8 cellular contexts compared by ENCODE assay signal in genomic region chr9:89999534-90000370, GRCh38.
DNase-seq lines count a peak whose midpoint lies in the region; ATAC-seq and TF ChIP-seq lines count a peak whose summit lies in the region.

No MANE protein-coding gene starts in this region.

- H3K4me1 Mint-ChIP-seq in T-helper 2 cell treated with Interferon-gamma antibody and Interleukin-4, amounts not matched to agents 5 μg/mL and 100 μg/mL, for 36 hours (ENCODE audit: low read depth), result peaks cover 29% of the 10 kb centered on the region

- H3K36me3 Mint-ChIP-seq in T-helper 2 cell treated with Interferon-gamma antibody and Interleukin-4, amounts not matched to agents 5 μg/mL and 100 μg/mL, for 36 hours (ENCODE audit: low read depth), result no peaks in the 10 kb centered on the region

- peak overlapping the region; percentile 65 for H3K27ac Mint-ChIP-seq in T-helper 2 cell treated with Interferon-gamma antibody and Interleukin-4, amounts not matched to agents 5 μg/mL and 100 μg/mL, for 36 hours

- DNase-seq in DMS53 treated with DMSO at 0.1 percent for 48 hours (lab: John Stamatoyannopoulos, UW; ENCODE audit: unreplicated experiment) (peak; percentile 88), M059J (ENCODE audit: low read depth) (peak; percentile 78), T47D (ENCODE audit: low read depth in 1 of 2, low spot score in 1 of 2) (peak; percentile 33 to 88), right lobe of liver (peak; percentile 87 to 96 (median 95))
- peak; percentile 66 for DNase-seq in T-helper 2 cell treated with Interferon-gamma antibody and Interleukin-4, amounts not matched to agents 5 μg/mL and 100 μg/mL, for 36 hours (ENCODE audit: low spot score)
- DNase-seq in stimulated activated CD8-positive, alpha-beta memory T cell treated with anti-CD3 and anti-CD28 coated beads, Interleukin-12 subunit alpha, Interleukin-12 subunit beta, amount 100 ng/mL, for 1 hour (ENCODE audit: low read depth), result peak; percentile 4
- no peak for DNase-seq in effector CD8-positive, alpha-beta T cell (lab: John Stamatoyannopoulos, UW)

- peaks cover 0 to 50% (median 20%) of the 10 kb centered on the region in 4 donors for H3K4me1 ChIP-seq in right lobe of liver

- H3K36me3 ChIP-seq in right lobe of liver, result no peaks in the 10 kb centered on the region

- no peaks in the 10 kb centered on the region for H3K9me3 Mint-ChIP-seq in T-helper 2 cell treated with Interferon-gamma antibody and Interleukin-4, amounts not matched to agents 5 μg/mL and 100 μg/mL, for 36 hours

- in situ Hi-C loops in T47D (cut with HindIII; ENCODE audit: low pct_unique_long_range_greater_than_20kb, low sequenced_read_pairs), result no loop called here

- no peak for TF ChIP-seq CTCF in right lobe of liver (IDR thresholded peaks at IDR 0.05)

- WGBS in right lobe of liver (ENCODE audit: insufficient coverage, low coverage, low lambda C conversion rate, missing lambda C conversion rate), result 0% methylated on average over 6 of the region's 12 CpGs

- H3K4me3 Mint-ChIP-seq in T-helper 2 cell treated with Interferon-gamma antibody and Interleukin-4, amounts not matched to agents 5 μg/mL and 100 μg/mL, for 36 hours, result peak overlapping the region; percentile 69

- no peaks in the 10 kb centered on the region for H3K27me3 ChIP-seq in right lobe of liver

- intact Hi-C loops in right lobe of liver (cut with DNase I), result no loop called here

- peak; percentile 50 for TF ChIP-seq POLR2A in right lobe of liver (IDR thresholded peaks at IDR 0.05)

- H3K27ac ChIP-seq in right lobe of liver, result peak overlapping the region; percentile 88 to 99 (median 98)

- ATAC-seq in GM21619 (IDR thresholded peaks at IDR 0.05; ENCODE audit: unreplicated experiment), result peak; percentile 95
- ATAC-seq in right lobe of liver, result peak; percentile 66 to 89 (median 78)

- H3K9me3 ChIP-seq in right lobe of liver, result no peaks in the 10 kb centered on the region

- peak overlapping the region in 2 of 3 donors; percentile 7 to 20 for H3K4me3 ChIP-seq in right lobe of liver

- H3K27me3 Mint-ChIP-seq in T-helper 2 cell treated with Interferon-gamma antibody and Interleukin-4, amounts not matched to agents 5 μg/mL and 100 μg/mL, for 36 hours (ENCODE audit: low read depth), result peaks cover under 1% of the 10 kb centered on the region
